29 cellular contexts compared by ENCODE assay signal in the genomic region with DNA sequence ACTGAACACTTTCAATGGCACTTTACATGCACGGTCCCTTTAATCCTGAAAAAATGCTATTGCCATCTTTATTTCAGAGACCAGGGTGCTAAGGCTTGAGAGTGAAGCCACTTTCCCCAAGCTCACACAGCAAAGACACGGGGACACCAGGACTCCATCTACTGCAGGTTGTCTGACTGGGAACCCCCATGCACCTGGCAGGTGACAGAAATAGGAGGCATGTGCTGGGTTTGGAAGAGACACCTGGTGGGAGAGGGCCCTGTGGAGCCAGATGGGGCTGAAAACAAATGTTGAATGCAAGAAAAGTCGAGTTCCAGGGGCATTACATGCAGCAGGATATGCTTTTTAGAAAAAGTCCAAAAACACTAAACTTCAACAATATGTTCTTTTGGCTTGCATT. TPM values are rescaled to one million over a fixed set of nuclear protein-coding genes. Genes with fewer than 3 reads are reported as not detected.
"Had no signal": no experiment of that assay in that cellular context is flagged by ENCODE, and none has a peak within 500 bp of the region (broad histone marks: within the 10 kb centered on the region; RNA-seq: fewer than 3 reads in every experiment).

No MANE protein-coding gene starts in this region.

- H3K36me3 ChIP-seq: ascending aorta, cardiac muscle cell, SJSA1 had no signal

- ATAC-seq: K562, Panc1 had no signal

- H3K27ac ChIP-seq: ascending aorta, cardiac muscle cell, SJSA1 had no signal

- H3K27me3 ChIP-seq: ascending aorta, cardiac muscle cell had no signal

- H3K4me3 ChIP-seq: ascending aorta, cardiac muscle cell, K562, SJSA1 had no signal

- DNase-seq: activated B cell treated with CpG ODN at 0.5 μM for 24 hours; activated CD4-positive, alpha-beta memory T cell treated with anti-CD3 and anti-CD28 coated beads, Interleukin-2, amount 10 ng/mL, durations not matched to agents 7 days and 5 days; activated CD4-positive, alpha-beta T cell treated with anti-CD3 and anti-CD28 coated beads for 4 hours; activated CD4-positive, alpha-beta T cell treated with anti-CD3 and anti-CD28 coated beads, Interleukin-2, amount 50 U/mL, for 1 hour; activated CD4-positive, CD25-positive, alpha-beta regulatory T cell treated with anti-CD3 and anti-CD28 coated beads, Interleukin-2, amount 50 U/mL, for 72 hours; activated gamma-delta T cell; activated naive CD4-positive, alpha-beta T cell treated with Interleukin-2 at 50 U/mL for 16 hours; activated naive CD8-positive, alpha-beta T cell treated with anti-CD3 and anti-CD28 coated beads, Interleukin-2, amount 10 ng/mL, durations not matched to agents 7 days and 5 days; activated T-cell treated with anti-CD3 and anti-CD28 coated beads, Interleukin-2, amount 50 U/mL, for 24 hours; amygdala; NCI-H1048; NCI-H1105 treated with DMSO at 0.1 percent for 48 hours; NCI-H146; NCI-H187; NCI-H2029 treated with DMSO at 0.1 percent for 48 hours; NCI-H2107; NCI-H2171; NCI-H2227 treated with DMSO at 0.1 percent for 48 hours; NCI-H446; NCI-H510A treated with DMSO at 0.1 percent for 48 hours; OCI-M1; SHP77 treated with DMSO at 0.1 percent for 48 hours; SK-N-SH had no signal

- H3K9me3 ChIP-seq: ascending aorta, SJSA1, SK-N-SH had no signal

RNA-seq across cellular contexts. Expression of a gene that starts 11.4 kb away (rescaled TPM):
- total RNA-seq: ascending aorta, K562, MCF 10A, SJSA1 had no signal
